ENCODE assay signal across 8 cellular contexts in the genomic region with DNA sequence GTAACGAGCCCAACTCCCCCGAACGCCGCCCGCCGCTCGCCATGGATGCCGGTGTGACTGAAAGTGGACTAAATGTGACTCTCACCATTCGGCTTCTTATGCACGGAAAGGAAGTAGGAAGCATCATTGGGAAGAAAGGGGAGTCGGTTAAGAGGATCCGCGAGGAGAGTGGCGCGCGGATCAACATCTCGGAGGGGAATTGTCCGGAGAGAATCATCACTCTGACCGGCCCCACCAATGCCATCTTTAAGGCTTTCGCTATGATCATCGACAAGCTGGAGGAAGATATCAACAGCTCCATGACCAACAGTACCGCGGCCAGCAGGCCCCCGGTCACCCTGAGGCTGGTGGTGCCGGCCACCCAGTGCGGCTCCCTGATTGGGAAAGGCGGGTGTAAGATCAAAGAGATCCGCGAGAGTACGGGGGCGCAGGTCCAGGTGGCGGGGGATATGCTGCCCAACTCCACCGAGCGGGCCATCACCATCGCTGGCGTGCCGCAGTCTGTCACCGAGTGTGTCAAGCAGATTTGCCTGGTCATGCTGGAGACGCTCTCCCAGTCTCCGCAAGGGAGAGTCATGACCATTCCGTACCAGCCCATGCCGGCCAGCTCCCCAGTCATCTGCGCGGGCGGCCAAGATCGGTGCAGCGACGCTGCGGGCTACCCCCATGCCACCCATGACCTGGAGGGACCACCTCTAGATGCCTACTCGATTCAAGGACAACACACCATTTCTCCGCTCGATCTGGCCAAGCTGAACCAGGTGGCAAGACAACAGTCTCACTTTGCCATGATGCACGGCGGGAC. TPM values are rescaled to one million over a fixed set of nuclear protein-coding genes. Genes with fewer than 3 reads are reported as not detected.
DNase-seq lines count a peak whose midpoint lies in the region; ATAC-seq and TF ChIP-seq lines count a peak whose summit lies in the region.

No MANE protein-coding gene starts in this region.

- H3K4me2 ChIP-seq in GM23248 (ENCODE audit: unreplicated experiment), result peak overlapping the region; percentile 100

- H3K4me3 ChIP-seq in BJ (ENCODE audit: low read depth, low read length) (peak overlapping the region; percentile 82), GM23248 (peak overlapping the region; percentile 96), astrocyte of the cerebellum (ENCODE audit: low read depth, low read length) (peak overlapping the region; percentile 82), iPS-11a (ENCODE audit: low read depth, low read length) (peak overlapping the region; percentile 98)

- peak overlapping the region; percentile 100 for H3K27ac ChIP-seq in GM23248

- peaks cover 49% of the 10 kb centered on the region for H3K79me2 ChIP-seq in GM23248 (ENCODE audit: insufficient read depth)

- peak overlapping the region; percentile 98 for H3K9ac ChIP-seq in GM23248

- ATAC-seq in sciatic nerve, result peak; percentile 4
- ATAC-seq in GM21423 (IDR thresholded peaks at IDR 0.05; ENCODE audit: unreplicated experiment), result no peak

- H4K20me1 ChIP-seq in GM23248 (ENCODE audit: insufficient read depth), result no peaks in the 10 kb centered on the region

- POLR2A ChIA-PET in BJ (lab: Charles Lee), result interaction anchor here (1.3 to 1.4 kb wide), 3 partner anchors 36 to 173 kb away, joined by 3 to 6 read pairs (median 5); a partner anchor contains a TSS

- no peaks in the 10 kb centered on the region for H3K9me3 ChIP-seq in GM23248 (ENCODE audit: low read depth)

- WGBS in GM23248 (ENCODE audit: low coverage in 1 of 2, low lambda C conversion rate in 2 of 2, missing lambda C conversion rate in 2 of 2), 2 experiments, result 1% methylated on average over 51 to 54 of the region's 54 CpGs

- no peaks in the 10 kb centered on the region for H3K9me2 ChIP-seq in GM23248 (ENCODE audit: insufficient read depth)

- DNase-seq in BJ (ENCODE audit: low read depth) (no peak), GM23248 (peak; percentile 83), SK-N-DZ (ENCODE audit: low spot score) (peak; percentile 38), astrocyte of the cerebellum (ENCODE audit: low read depth) (no peak), sciatic nerve (ENCODE audit: low spot score) (peak; percentile 76), NCI-H2196 treated with DMSO at 0.1 percent for 48 hours (lab: John Stamatoyannopoulos, UW; ENCODE audit: unreplicated experiment) (no peak)

- intact Hi-C loops in sciatic nerve (cut with DNase I), result loop anchor here (5.0 kb wide), 2 partner anchors 34 to 54 kb away; no protein-coding TSS in a partner anchor

- H3K36me3 ChIP-seq in BJ (ENCODE audit: control insufficient read depth, insufficient read depth, low read length) (peaks cover 4% of the 10 kb centered on the region; the same call in 1 of the 2 replicates), GM23248 (ENCODE audit: low read depth) (peaks cover 8% of the 10 kb centered on the region; the same call in 1 of the 2 replicates)

- no peaks in the 10 kb centered on the region for H3K27me3 ChIP-seq in BJ (ENCODE audit: control insufficient read depth, insufficient read depth, low read length)
- no peaks in the 10 kb centered on the region for H3K27me3 ChIP-seq in GM23248 (replicated peaks; ENCODE audit: insufficient read depth)

- peaks cover 44% of the 10 kb centered on the region for H3F3A ChIP-seq in GM23248 (ENCODE audit: insufficient read depth)

- H3K4me1 ChIP-seq in GM23248 (ENCODE audit: insufficient read depth), result peaks cover 25% of the 10 kb centered on the region

- TF ChIP-seq CTCF in BJ (IDR thresholded peaks at IDR 0.05; ENCODE audit: insufficient read depth, low read depth, low read length), result no peak
- TF ChIP-seq CTCF in astrocyte of the cerebellum (IDR thresholded peaks at IDR 0.05; ENCODE audit: low read depth, low read length, missing control alignments), result no peak

- CTCF ChIA-PET in BJ (lab: Yijun Ruan, JAX), result interaction anchor here (1.0 to 2.0 kb wide), 3 partner anchors 52 to 56 kb away, joined by 3 to 9 read pairs (median 4); no protein-coding TSS in a partner anchor

- in situ Hi-C loops in GM23248 (cut with MboI), result no loop called here
- in situ Hi-C loops in astrocyte of the cerebellum (cut with HindIII; ENCODE audit: low sequenced_read_pairs), result loop anchor here (5.0 kb wide), 1 partner anchor 171 kb away; a partner anchor contains a TSS

- H2AFZ ChIP-seq in GM23248, result no peak overlapping the region

RNA-seq across cellular contexts. Expression of a gene that starts 0.6 kb away (rescaled TPM):
- polyA plus RNA-seq in BJ (2011; rRNA removed) (59.2 and 87.4 TPM in 2 replicates), GM23248 (2016; fragmentation: Nextera tagmentation; extraction: Ambion mirVana) (163 and 167 TPM in 2 replicates)
- polyA minus RNA-seq in BJ (2011; rRNA and poly(A)+ RNA removed), result 53.5 and 82.0 TPM in 2 replicates
- total RNA-seq in GM23248 (2014; rRNA removed; shearing (Covaris generic)), result 23.8 and 29.8 TPM in 2 replicates
- 43.7 and 50.5 TPM in 2 replicates for polyA plus RNA-seq in SK-N-DZ (2014; cell fraction: cytosol; rRNA removed)
- polyA plus RNA-seq in SK-N-DZ (2014; cell fraction: nucleus; rRNA removed), result 25.4 and 55.6 TPM in 2 replicates
- 285 TPM for total RNA-seq in sciatic nerve

Comparison
In these comparisons a context has a peak if more than half of its experiments do, and no peak if none do; other contexts are left out.
1. DNase-seq: peak in GM23248 (single experiment), SK-N-DZ (single experiment) and sciatic nerve (single experiment); none in BJ (single experiment), astrocyte of the cerebellum (single experiment) and NCI-H2196 treated with DMSO at 0.1 percent for 48 hours (single experiment).
2. Peak in every context shown above with its lines, with median percentiles within 50 percentile points of each other: H3K4me3 ChIP-seq.